8 cellular contexts compared by ENCODE assay signal in genomic region chr17:81346908-81347349, GRCh38. TPM values are rescaled to one million over a fixed set of nuclear protein-coding genes. Genes with fewer than 3 reads are reported as not detected.
DNase-seq lines count a peak whose midpoint lies in the region; ATAC-seq and TF ChIP-seq lines count a peak whose summit lies in the region.

No MANE protein-coding gene starts in this region.

- peak overlapping the region; percentile 62; the same call in 1 of the 2 replicates for H3K27ac ChIP-seq in DND-41 (ENCODE audit: low read length)

- H3K36me3 ChIP-seq in DND-41 (ENCODE audit: insufficient read depth, low read length) (peaks cover 6% of the 10 kb centered on the region; the same call in 1 of the 2 replicates), adipocyte (ENCODE audit: control insufficient read depth, insufficient read depth, low read length, severe bottlenecking) (no peaks in the 10 kb centered on the region), skeletal muscle satellite cell (ENCODE audit: insufficient read depth, low read length) (no peaks in the 10 kb centered on the region)

- ATAC-seq in DND-41 (ENCODE audit: insufficient read depth, low read depth) (no peak), HG02973 (IDR thresholded peaks at IDR 0.05; ENCODE audit: unreplicated experiment) (no peak)
- ATAC-seq in activated T-helper 17 cell treated with anti-CD3 and anti-CD28 coated beads, Interleukin-2, amount 50 U/mL, for 72 hours (replicated peaks) = no peak

- H3K27ac Mint-ChIP-seq in activated T-helper 17 cell treated with anti-CD3 and anti-CD28 coated beads, Interleukin-2, amount 50 U/mL, for 72 hours = no peak overlapping the region

- peak overlapping the region; percentile 92 for H3K4me2 ChIP-seq in DND-41 (ENCODE audit: insufficient read depth, low read length)
- peak overlapping the region; percentile 94 for H3K4me2 ChIP-seq in skeletal muscle satellite cell (ENCODE audit: low read length)

- H3K4me1 Mint-ChIP-seq in activated T-helper 17 cell treated with anti-CD3 and anti-CD28 coated beads, Interleukin-2, amount 50 U/mL, for 72 hours = peaks cover 5% of the 10 kb centered on the region

- no peak overlapping the region for H3K4me3 Mint-ChIP-seq in activated T-helper 17 cell treated with anti-CD3 and anti-CD28 coated beads, Interleukin-2, amount 50 U/mL, for 72 hours

- peaks cover 22% of the 10 kb centered on the region for H4K20me1 ChIP-seq in DND-41 (ENCODE audit: insufficient read depth, low read length)

- peak overlapping the region; percentile 89; the same call in 1 of the 2 replicates for H2AFZ ChIP-seq in DND-41 (ENCODE audit: low read depth, low read length)

- H3K79me2 ChIP-seq in DND-41 (ENCODE audit: insufficient read depth, low read length) = peaks cover 37% of the 10 kb centered on the region

- H3K4me3 ChIP-seq in DND-41 (ENCODE audit: low read depth in 1 of 2, low read length in 2 of 2) (peak overlapping the region; percentile 25 to 58; a peak in 3 of 4 replicates), adipocyte (ENCODE audit: low read length) (peak overlapping the region; percentile 88), iPS-11a (ENCODE audit: low read depth, low read length) (peak overlapping the region; percentile 51), skeletal muscle satellite cell (ENCODE audit: low read length) (peak overlapping the region; percentile 70)

- peaks cover 10% of the 10 kb centered on the region for H3K36me3 Mint-ChIP-seq in activated T-helper 17 cell treated with anti-CD3 and anti-CD28 coated beads, Interleukin-2, amount 50 U/mL, for 72 hours (ENCODE audit: low read depth)

- DNase-seq in DND-41 = no peak
- DNase-seq in adipocyte (ENCODE audit: low read depth) = no peak
- DNase-seq in mucosa of gallbladder (ENCODE audit: low spot score) = no peak
- DNase-seq in COR-L47 (lab: John Stamatoyannopoulos, UW) = no peak

- H3K27me3 Mint-ChIP-seq in activated T-helper 17 cell treated with anti-CD3 and anti-CD28 coated beads, Interleukin-2, amount 50 U/mL, for 72 hours = peaks cover 14% of the 10 kb centered on the region

- no peak for TF ChIP-seq CTCF in DND-41 (IDR thresholded peaks at IDR 0.05; ENCODE audit: borderline replicate concordance, extremely low read depth, low read length, poor library complexity, severe bottlenecking)

- peaks cover 4% of the 10 kb centered on the region for H3K27me3 ChIP-seq in DND-41 (ENCODE audit: insufficient read depth, low read length, poor library complexity)
- H3K27me3 ChIP-seq in adipocyte (replicated peaks; ENCODE audit: control insufficient read depth, insufficient read depth, low read length) = no peaks in the 10 kb centered on the region
- no peaks in the 10 kb centered on the region for H3K27me3 ChIP-seq in skeletal muscle satellite cell (ENCODE audit: control insufficient read depth, insufficient read depth, low read length)

- peaks cover 23% of the 10 kb centered on the region for H3K4me1 ChIP-seq in DND-41 (ENCODE audit: insufficient read depth, low read length)
- H3K4me1 ChIP-seq in adipocyte (ENCODE audit: control insufficient read depth, insufficient read depth, low read length) = peaks cover 9% of the 10 kb centered on the region
- peaks cover 20% of the 10 kb centered on the region for H3K4me1 ChIP-seq in skeletal muscle satellite cell (ENCODE audit: control insufficient read depth, insufficient read depth, low read length)

- H3K9ac ChIP-seq in DND-41 (ENCODE audit: low read depth, low read length) (peak overlapping the region; percentile 71), adipocyte (ENCODE audit: low read length) (peak overlapping the region; percentile 92), skeletal muscle satellite cell (ENCODE audit: low read depth, low read length) (peak overlapping the region; percentile 79)

- no peaks in the 10 kb centered on the region for H3K9me3 Mint-ChIP-seq in activated T-helper 17 cell treated with anti-CD3 and anti-CD28 coated beads, Interleukin-2, amount 50 U/mL, for 72 hours

- H3K9me3 ChIP-seq in DND-41 (ENCODE audit: insufficient read depth, low read length, severe bottlenecking) (no peaks in the 10 kb centered on the region), adipocyte (ENCODE audit: control insufficient read depth, low read length) (no peaks in the 10 kb centered on the region), skeletal muscle satellite cell (replicated peaks; ENCODE audit: low read length) (no peaks in the 10 kb centered on the region)

RNA-seq across cellular contexts. Expression of gene BAHCC1, which starts 48.3 kb away (rescaled TPM):
- total RNA-seq in skeletal muscle satellite cell (2012; rRNA removed) = 7.9 and 8.3 TPM in 2 replicates
- 77.4 TPM for total RNA-seq in mucosa of gallbladder
- total RNA-seq in activated T-helper 17 cell treated with anti-CD3 and anti-CD28 coated beads, Interleukin-2, amount 50 U/mL, for 72 hours = under 1 TPM in 1 of 2 donors, not detected in 1; 0.26 TPM

RNA-seq across cellular contexts. Expression of gene SLC38A10, which starts 51.8 kb away (rescaled TPM):
- total RNA-seq in skeletal muscle satellite cell (2012; rRNA removed) = 46.7 and 58.1 TPM in 2 replicates
- 135 TPM for total RNA-seq in mucosa of gallbladder
- 10 to 100 TPM; 58.4 to 71.2 TPM for total RNA-seq in activated T-helper 17 cell treated with anti-CD3 and anti-CD28 coated beads, Interleukin-2, amount 50 U/mL, for 72 hours

Comparison
In these comparisons a context has a peak if more than half of its experiments do, and no peak if none do; other contexts are left out.
1. RNA of gene BAHCC1, which starts 48.3 kb away (total RNA-seq): 77.4 TPM in mucosa of gallbladder (single experiment); 0.26 TPM in activated T-helper 17 cell treated with anti-CD3 and anti-CD28 coated beads, Interleukin-2, amount 50 U/mL, for 72 hours; every median in the first group is over 10 times any median in the second.
2. Peak in every context shown above with its lines, with median percentiles within 50 percentile points of each other: H3K4me3 ChIP-seq and H3K9ac ChIP-seq.